Comparison of ENCODE assay signal across 1 cellular context in genomic region chr14:52033131-52033642, GRCh38.
TF ChIP-seq lines count a peak whose summit lies in the region.

No MANE protein-coding gene starts in this region.

TF ChIP-seq in IMR-90, 13 proteins besides CTCF, POLR2A, EP300 and RAD21:
- TF ChIP-seq MXI1 (IDR thresholded peaks at IDR 0.05; ENCODE audit: borderline replicate concordance, low read depth, low read length) (no peak), NFE2L2 (IDR thresholded peaks at IDR 0.05; ENCODE audit: low read depth, low read length) (peak; percentile 50; the same call in 1 of the 2 replicates), MAFK (IDR thresholded peaks at IDR 0.05; ENCODE audit: low read depth, low read length) (peak; percentile 37; the same call in 1 of the 2 replicates)
TF ChIP-seq in IMR-90: peak in this region for 2.
